ENCODE assay signal across 1 cellular context in the genomic region with DNA sequence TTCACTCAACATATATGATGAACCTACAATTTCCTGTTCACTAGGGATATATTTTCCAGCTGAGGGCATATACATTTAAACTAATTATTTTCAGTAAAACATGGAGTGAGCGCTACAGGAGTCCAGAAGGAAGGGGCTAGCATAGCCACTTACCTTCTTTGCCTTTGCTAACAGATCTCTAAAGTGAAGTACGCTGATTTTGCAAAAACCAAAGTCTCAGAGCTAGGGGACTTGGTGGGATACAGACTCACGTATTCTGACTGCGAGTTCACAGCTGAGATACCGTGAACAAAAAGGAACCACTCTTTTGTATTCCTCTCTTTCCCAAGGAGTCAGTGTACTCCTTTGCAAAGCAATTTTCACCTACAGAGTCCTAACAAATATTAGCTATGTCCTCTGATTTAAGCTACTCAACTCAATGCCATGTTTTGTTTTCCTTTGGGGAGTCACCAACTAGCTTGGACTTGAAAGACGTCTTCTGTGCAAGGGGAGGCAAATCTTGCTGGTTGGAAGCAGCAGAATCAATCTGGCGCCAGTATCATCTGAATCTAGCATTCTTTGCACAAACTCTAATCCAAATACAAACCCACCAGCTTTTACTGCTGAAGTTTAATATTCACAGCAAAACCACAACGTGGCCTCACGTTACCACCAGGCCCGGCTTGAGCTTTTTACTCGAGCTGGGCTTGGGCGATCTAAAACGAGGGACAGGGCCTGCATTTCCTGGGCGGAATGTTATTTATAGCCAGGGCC.
TF ChIP-seq lines count a peak whose summit lies in the region.

No MANE protein-coding gene starts in this region.

TF ChIP-seq in HCT116, 20 proteins besides CTCF, POLR2A, EP300 and RAD21 (continued from another document):
- TF ChIP-seq, protein P1, sequence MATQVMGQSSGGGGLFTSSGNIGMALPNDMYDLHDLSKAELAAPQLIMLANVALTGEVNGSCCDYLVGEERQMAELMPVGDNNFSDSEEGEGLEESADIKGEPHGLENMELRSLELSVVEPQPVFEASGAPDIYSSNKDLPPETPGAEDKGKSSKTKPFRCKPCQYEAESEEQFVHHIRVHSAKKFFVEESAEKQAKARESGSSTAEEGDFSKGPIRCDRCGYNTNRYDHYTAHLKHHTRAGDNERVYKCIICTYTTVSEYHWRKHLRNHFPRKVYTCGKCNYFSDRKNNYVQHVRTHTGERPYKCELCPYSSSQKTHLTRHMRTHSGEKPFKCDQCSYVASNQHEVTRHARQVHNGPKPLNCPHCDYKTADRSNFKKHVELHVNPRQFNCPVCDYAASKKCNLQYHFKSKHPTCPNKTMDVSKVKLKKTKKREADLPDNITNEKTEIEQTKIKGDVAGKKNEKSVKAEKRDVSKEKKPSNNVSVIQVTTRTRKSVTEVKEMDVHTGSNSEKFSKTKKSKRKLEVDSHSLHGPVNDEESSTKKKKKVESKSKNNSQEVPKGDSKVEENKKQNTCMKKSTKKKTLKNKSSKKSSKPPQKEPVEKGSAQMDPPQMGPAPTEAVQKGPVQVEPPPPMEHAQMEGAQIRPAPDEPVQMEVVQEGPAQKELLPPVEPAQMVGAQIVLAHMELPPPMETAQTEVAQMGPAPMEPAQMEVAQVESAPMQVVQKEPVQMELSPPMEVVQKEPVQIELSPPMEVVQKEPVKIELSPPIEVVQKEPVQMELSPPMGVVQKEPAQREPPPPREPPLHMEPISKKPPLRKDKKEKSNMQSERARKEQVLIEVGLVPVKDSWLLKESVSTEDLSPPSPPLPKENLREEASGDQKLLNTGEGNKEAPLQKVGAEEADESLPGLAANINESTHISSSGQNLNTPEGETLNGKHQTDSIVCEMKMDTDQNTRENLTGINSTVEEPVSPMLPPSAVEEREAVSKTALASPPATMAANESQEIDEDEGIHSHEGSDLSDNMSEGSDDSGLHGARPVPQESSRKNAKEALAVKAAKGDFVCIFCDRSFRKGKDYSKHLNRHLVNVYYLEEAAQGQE (IDR thresholded peaks at IDR 0.05; ENCODE audit: low read depth): no peak
- no peak for TF ChIP-seq CBX3 (IDR thresholded peaks at IDR 0.05; ENCODE audit: low read depth)
- TF ChIP-seq CEBPB (IDR thresholded peaks at IDR 0.05; ENCODE audit: low read depth): no peak
- TF ChIP-seq ELF1 (IDR thresholded peaks at IDR 0.05; ENCODE audit: borderline replicate concordance, low read depth): no peak
- TF ChIP-seq EZH2 (IDR thresholded peaks at IDR 0.05): no peak
- no peak for TF ChIP-seq MAX (IDR thresholded peaks at IDR 0.05)
- no peak for TF ChIP-seq SIN3A (IDR thresholded peaks at IDR 0.05; ENCODE audit: low read depth)
- TF ChIP-seq ATF3 (IDR thresholded peaks at IDR 0.05): no peak
- TF ChIP-seq FOSL1 (IDR thresholded peaks at IDR 0.05; ENCODE audit: low read depth): no peak
- no peak for TF ChIP-seq YY1 (IDR thresholded peaks at IDR 0.05; ENCODE audit: extremely low read depth, insufficient replicate concordance, low read depth, low read length)
- no peak for TF ChIP-seq TCF7L2 (IDR thresholded peaks at IDR 0.05; ENCODE audit: borderline replicate concordance, extremely low read depth, insufficient read depth, insufficient read length)
- TF ChIP-seq SP1 (IDR thresholded peaks at IDR 0.05; ENCODE audit: low read depth): no peak
